In genomic region chr17:71188811-71189492, GRCh38 we compare ENCODE assay signal across 12 cellular contexts.
DNase-seq lines count a peak whose midpoint lies in the region; ATAC-seq and TF ChIP-seq lines count a peak whose summit lies in the region.
"Had no signal": no experiment of that assay in that cellular context is flagged by ENCODE, and none has a peak within 500 bp of the region (broad histone marks: within the 10 kb centered on the region; RNA-seq: fewer than 3 reads in every experiment).

No MANE protein-coding gene starts in this region.

- CTCF ChIA-PET in HCT116 (lab: Charles Lee) = no interaction called here

- POLR2A ChIA-PET in HCT116 (lab: Charles Lee) = no interaction called here

- H3K79me2 ChIP-seq in HCT116 (ENCODE audit: insufficient read depth, low read length) = no peaks in the 10 kb centered on the region

- RAD21 ChIA-PET in HCT116 (lab: Charles Lee; ENCODE audit: low non-redundant PET in 1 of 2, low total read pairs in 2 of 2, uncharacterized antibody in 2 of 2, unreplicated experiment in 2 of 2) = no interaction called here

- peak overlapping the region; percentile 58 for H3K4me2 ChIP-seq in HCT116 (ENCODE audit: low read length)

- no peak for TF ChIP-seq CTCF in HCT116 (IDR thresholded peaks at IDR 0.05 in 2 of 3, conservative IDR thresholded peaks at IDR 0.05 in 1 of 3; ENCODE audit: borderline replicate concordance in 1 of 3, insufficient read depth in 1 of 3, low read depth in 2 of 3, low read length in 2 of 3)

- H3K4me1 ChIP-seq in HCT116 (ENCODE audit: control insufficient read depth in 1 of 2, insufficient read depth in 2 of 2, low read length in 2 of 2) = peaks cover 3 to 20% of the 10 kb centered on the region in 2 experiments; a peak in 3 of 4 replicates

- H3K27me3 ChIP-seq in HCT116 (ENCODE audit: insufficient read depth, low read length) = no peaks in the 10 kb centered on the region

- ATAC-seq in HCT116 (peak; percentile 83), GM18907 (IDR thresholded peaks at IDR 0.05; ENCODE audit: unreplicated experiment) (no peak)

- intact Hi-C loops in HCT116 (cut with micrococcal nuclease) = no loop called here

- peak; percentile 95 for DNase-seq in A172 (ENCODE audit: low spot score)
- DNase-seq in HCT116 (ENCODE audit: low read depth, low spot score) = peak; percentile 16
- peak; percentile 29 to 70 for DNase-seq in SW 1271 (lab: John Stamatoyannopoulos, UW)
- DNase-seq in fibroblast of the conjunctiva (ENCODE audit: low read depth) = peak; percentile 49
- no peak for DNase-seq in stimulated activated CD4-positive, alpha-beta T cell treated with anti-CD3 and anti-CD28 coated beads, Interleukin-4, amount 100 ng/mL, for 24 hours
- no peak for DNase-seq in stimulated activated CD4-positive, alpha-beta T cell treated with anti-CD3 and anti-CD28 coated beads, Interleukin-1b, Interleukin-23, amount 100 ng/mL, for 48 hours
- DNase-seq in activated CD4-positive, alpha-beta T cell treated with anti-CD3 and anti-CD28 coated beads for 1 hour = no peak
- DNase-seq: 8988T; NCI-H2029 treated with DMSO at 0.1 percent for 48 hours; nucleus accumbens; stimulated activated CD4-positive, alpha-beta T cell treated with anti-CD3 and anti-CD28 coated beads, Interleukin-2, amount 100 ng/mL, for 24 hours had no signal

- H3K27ac ChIP-seq in HCT116 (ENCODE audit: low read depth, low read length) = peak overlapping the region; percentile 7; the same call in 1 of the 2 replicates

- no peaks in the 10 kb centered on the region for H4K20me1 ChIP-seq in HCT116 (ENCODE audit: insufficient read depth)

- BruUV-seq in HCT116 (replicated peaks; lab: Mats Ljungman, UMichigan) = no TSS peak

- peak overlapping the region; percentile 59 for H2AFZ ChIP-seq in HCT116 (ENCODE audit: low read depth, low read length, poor library complexity, severe bottlenecking)

- H3K9me3 ChIP-seq in HCT116 (ENCODE audit: control insufficient read depth in 1 of 2, insufficient read depth in 1 of 2, low read depth in 1 of 2, low read length in 2 of 2) = no peaks in the 10 kb centered on the region

- H3K9ac ChIP-seq in HCT116 (ENCODE audit: low read length) = no peak overlapping the region

- no peak for TF ChIP-seq RAD21 in HCT116 (IDR thresholded peaks at IDR 0.05; ENCODE audit: low read depth)

- no peaks in the 10 kb centered on the region for H3K36me3 ChIP-seq in HCT116 (ENCODE audit: control insufficient read depth in 1 of 2, insufficient read depth in 2 of 2, low read length in 2 of 2)

- TF ChIP-seq POLR2A in HCT116 (IDR thresholded peaks at IDR 0.05; ENCODE audit: borderline replicate concordance, extremely low read depth, insufficient read depth, insufficient read length) = no peak

- no peaks in the 10 kb centered on the region for H3K9me2 ChIP-seq in HCT116 (ENCODE audit: insufficient read depth)

- H3K4me3 ChIP-seq in HCT116 (replicated peaks in 1 of 2; ENCODE audit: low read depth in 1 of 2, low read length in 2 of 2) = 0 out of 4 replicates have a peak overlapping the region, but pooled peaks of 1 of the 2 experiments have one; percentile 10

TF ChIP-seq in HCT116, 20 proteins besides CTCF, POLR2A, EP300 and RAD21:
- TF ChIP-seq YY1 (IDR thresholded peaks at IDR 0.05; ENCODE audit: extremely low read depth, insufficient replicate concordance, low read depth, low read length) = no peak
- no peak for TF ChIP-seq POLR2AphosphoS5 (IDR thresholded peaks at IDR 0.05; ENCODE audit: low read depth, low read length)
- no peak for TF ChIP-seq ZNF274 (IDR thresholded peaks at IDR 0.05; ENCODE audit: low read depth, low read length)
- TF ChIP-seq JUND (IDR thresholded peaks at IDR 0.05) = peak; percentile 53; the same call in 1 of the 2 replicates
- TF ChIP-seq SIN3A (IDR thresholded peaks at IDR 0.05; ENCODE audit: low read depth) = no peak
- no peak for TF ChIP-seq ZBTB33 (IDR thresholded peaks at IDR 0.05; ENCODE audit: extremely low read depth, insufficient replicate concordance, low read length)
- no peak for TF ChIP-seq EZH2 (IDR thresholded peaks at IDR 0.05)
- TF ChIP-seq MAX (IDR thresholded peaks at IDR 0.05) = no peak
- TF ChIP-seq FOSL1 (IDR thresholded peaks at IDR 0.05; ENCODE audit: low read depth) = peak; percentile 71
- TF ChIP-seq TCF7L2 (IDR thresholded peaks at IDR 0.05; ENCODE audit: borderline replicate concordance, extremely low read depth, insufficient read depth, insufficient read length) = no peak

Comparison
In these comparisons a context has a peak if more than half of its experiments do, and no peak if none do; other contexts are left out.
1. DNase-seq: peak in A172 (single experiment), HCT116 (single experiment), SW 1271 (2 of 2) and fibroblast of the conjunctiva (single experiment); none in stimulated activated CD4-positive, alpha-beta T cell treated with anti-CD3 and anti-CD28 coated beads, Interleukin-4, amount 100 ng/mL, for 24 hours (single experiment), stimulated activated CD4-positive, alpha-beta T cell treated with anti-CD3 and anti-CD28 coated beads, Interleukin-1b, Interleukin-23, amount 100 ng/mL, for 48 hours (single experiment) and activated CD4-positive, alpha-beta T cell treated with anti-CD3 and anti-CD28 coated beads for 1 hour (single experiment).